In genomic region chr4:36043901-36044300, GRCh38 we compare ENCODE assay signal across 16 cellular contexts.
DNase-seq lines count a peak whose midpoint lies in the region; ATAC-seq, FAIRE-seq and TF ChIP-seq lines count a peak whose summit lies in the region.
"Had no signal": no experiment of that assay in that cellular context is flagged by ENCODE, and none has a peak within 500 bp of the region (broad histone marks: within the 10 kb centered on the region; RNA-seq: fewer than 3 reads in every experiment).

No MANE protein-coding gene starts in this region.

- FAIRE-seq in HepG2 (lab: Jason Lieb, UNC) (no peak), astrocyte (lab: Jason Lieb, UNC) (no peak)
- FAIRE-seq: HTR-8/SVneo, K562 had no signal

- H3K4me1 Mint-ChIP-seq in astrocyte (ENCODE audit: low read depth, unreplicated experiment) = no peaks in the 10 kb centered on the region
- H3K4me1 Mint-ChIP-seq: H9 had no signal

- no peak for TF ChIP-seq POLR2A in HepG2 (IDR thresholded peaks at IDR 0.05; ENCODE audit: insufficient read depth in 1 of 2, low read depth in 2 of 2, low read length in 2 of 2)
- no peak for TF ChIP-seq POLR2A in right lobe of liver (IDR thresholded peaks at IDR 0.05)

- CTCF ChIA-PET in HepG2 (lab: Yijun Ruan, JAX; ENCODE audit: low intra/inter-chr PET ratio, low total read pairs) = no interaction called here

- in situ Hi-C loops in HepG2 (cut with HindIII; ENCODE audit: extremely low pct_ligation_motif_present, low pct_unique_long_range_greater_than_20kb) = no loop called here

- H4K20me1 ChIP-seq in HepG2 (ENCODE audit: insufficient read depth, low read length) (no peaks in the 10 kb centered on the region), astrocyte (ENCODE audit: insufficient read depth, low read length) (no peaks in the 10 kb centered on the region)
- H4K20me1 ChIP-seq: BLaER1 treated with 17β-estradiol and CSF1 and Interleukin-3, amounts not matched to agents 10 nM and 100 nM had no signal

- intact Hi-C loops in HepG2 (cut with micrococcal nuclease; ENCODE audit: unreplicated experiment) = no loop called here
- intact Hi-C loops in right lobe of liver (cut with DNase I) = no loop called here

- no peaks in the 10 kb centered on the region for H3K27me3 Mint-ChIP-seq in astrocyte (ENCODE audit: low read depth, unreplicated experiment)
- H3K27me3 Mint-ChIP-seq: CD4-positive, CD25-positive, alpha-beta regulatory T cell had no signal

- H3K79me2 ChIP-seq in HepG2 (ENCODE audit: insufficient read depth, low read length) = no peaks in the 10 kb centered on the region
- no peaks in the 10 kb centered on the region for H3K79me2 ChIP-seq in astrocyte (ENCODE audit: insufficient read depth, low read length)

- H3K27ac Mint-ChIP-seq in astrocyte (ENCODE audit: unreplicated experiment) = no peak overlapping the region
- H3K27ac Mint-ChIP-seq: CD4-positive, CD25-positive, alpha-beta regulatory T cell; GM23338; H9 had no signal

- H3K4me3 ChIP-seq in HepG2 (replicated peaks in 1 of 3; ENCODE audit: insufficient read depth in 1 of 3, low read depth in 2 of 3, low read length in 3 of 3) (no peak overlapping the region), right lobe of liver (no peak overlapping the region), astrocyte (ENCODE audit: insufficient read depth, low read depth, low read length) (no peak overlapping the region), epithelial cell of esophagus (ENCODE audit: low read length) (no peak overlapping the region)
- H3K4me3 ChIP-seq: BLaER1 treated with 17β-estradiol and CSF1 and Interleukin-3, amounts not matched to agents 10 nM and 100 nM; GM23338; K562 had no signal

- no peaks in the 10 kb centered on the region for H3K4me1 ChIP-seq in HepG2 (ENCODE audit: insufficient read depth, low read length)
- H3K4me1 ChIP-seq in right lobe of liver = peaks cover 0 to 10% (median 0%) of the 10 kb centered on the region in 4 donors
- no peaks in the 10 kb centered on the region for H3K4me1 ChIP-seq in astrocyte (ENCODE audit: insufficient read depth, low read length)

- TF ChIP-seq CTCF in HepG2 (CRISPR knock-in tag; IDR thresholded peaks at IDR 0.05) (no peak), right lobe of liver (IDR thresholded peaks at IDR 0.05) (no peak), astrocyte (IDR thresholded peaks at IDR 0.05; ENCODE audit: insufficient read depth, low read depth, low read length) (no peak), epithelial cell of esophagus (IDR thresholded peaks at IDR 0.05; ENCODE audit: insufficient read depth, low read depth, low read length, missing control alignments) (no peak)

- H2AFZ ChIP-seq in HepG2 (ENCODE audit: low read length) (no peak overlapping the region), astrocyte (ENCODE audit: low read depth, low read length) (no peak overlapping the region)
- H2AFZ ChIP-seq: GM23338 had no signal

- peaks cover 3% of the 10 kb centered on the region for H3K9me3 Mint-ChIP-seq in astrocyte (ENCODE audit: unreplicated experiment)
- H3K9me3 Mint-ChIP-seq: GM23338, H9 had no signal

- H3K27me3 ChIP-seq in HepG2 (ENCODE audit: control insufficient read depth in 1 of 2, insufficient read depth in 2 of 2, low read length in 2 of 2) = no peaks in the 10 kb centered on the region
- H3K27me3 ChIP-seq in right lobe of liver = no peaks in the 10 kb centered on the region
- no peaks in the 10 kb centered on the region for H3K27me3 ChIP-seq in astrocyte (ENCODE audit: insufficient read depth, low read length)
- H3K27me3 ChIP-seq: BLaER1 treated with 17β-estradiol and CSF1 and Interleukin-3, amounts not matched to agents 10 nM and 100 nM had no signal

- WGBS in HepG2 (ENCODE audit: low lambda C conversion rate) = 23% methylated on average over 6 of the region's 6 CpGs
- whole genome bisulfite sequencing in right lobe of liver (ENCODE audit: insufficient coverage, low coverage, low lambda C conversion rate, missing lambda C conversion rate) = 80% methylated on average over 6 of the region's 6 CpGs

- no peaks in the 10 kb centered on the region for H3K36me3 ChIP-seq in HepG2 (replicated peaks in 1 of 2; ENCODE audit: control insufficient read depth in 1 of 2, insufficient read depth in 2 of 2, low read length in 2 of 2)
- no peaks in the 10 kb centered on the region for H3K36me3 ChIP-seq in right lobe of liver
- no peaks in the 10 kb centered on the region for H3K36me3 ChIP-seq in astrocyte (ENCODE audit: insufficient read depth, low read length)

- no peak for TF ChIP-seq EP300 in HepG2 (IDR thresholded peaks at IDR 0.05; ENCODE audit: low read depth in 2 of 2, low read length in 2 of 2)
- TF ChIP-seq EP300 in HepG2 (CRISPR knock-in tag; IDR thresholded peaks at IDR 0.05; ENCODE audit: borderline replicate concordance) = no peak

- H3K4me3 Mint-ChIP-seq in astrocyte (ENCODE audit: unreplicated experiment) = no peak overlapping the region
- H3K4me3 Mint-ChIP-seq: CD4-positive, CD25-positive, alpha-beta regulatory T cell; GM23338; H9 had no signal

- ATAC-seq in HepG2 (no peak), right lobe of liver (no peak), GM19467 (IDR thresholded peaks at IDR 0.05; ENCODE audit: unreplicated experiment) (no peak)
- ATAC-seq: GM23338, K562 had no signal

- POLR2A ChIA-PET in HepG2 (lab: Yijun Ruan, JAX) = no interaction called here

- no peak overlapping the region for H3K27ac ChIP-seq in HepG2 (ENCODE audit: extremely low read length, insufficient read depth, low read length)
- no peak overlapping the region for H3K27ac ChIP-seq in right lobe of liver
- no peak overlapping the region for H3K27ac ChIP-seq in astrocyte (ENCODE audit: low read depth, low read length)
- H3K27ac ChIP-seq: BLaER1 treated with 17β-estradiol and CSF1 and Interleukin-3, amounts not matched to agents 10 nM and 100 nM had no signal

- no peak overlapping the region for H3K9ac ChIP-seq in HepG2 (ENCODE audit: insufficient read depth, low read depth, low read length)
- H3K9ac ChIP-seq in astrocyte (ENCODE audit: low read length) = no peak overlapping the region
- H3K9ac ChIP-seq: BLaER1 treated with 17β-estradiol and CSF1 and Interleukin-3, amounts not matched to agents 10 nM and 100 nM had no signal

- no peak for TF ChIP-seq RAD21 in HepG2 (CRISPR knock-in tag; IDR thresholded peaks at IDR 0.05)

- no TSS peak for BruUV-seq in HepG2 (replicated peaks; lab: Mats Ljungman, UMichigan)

- H3K9me3 ChIP-seq in HepG2 (ENCODE audit: low read length) (peaks cover 9% of the 10 kb centered on the region; the same call in 1 of the 2 replicates), right lobe of liver (no peaks in the 10 kb centered on the region), astrocyte (ENCODE audit: insufficient read depth, low read depth, low read length) (no peaks in the 10 kb centered on the region)

- H3K36me3 Mint-ChIP-seq in astrocyte (ENCODE audit: low read depth, unreplicated experiment) = no peaks in the 10 kb centered on the region
- H3K36me3 Mint-ChIP-seq: CD4-positive, CD25-positive, alpha-beta regulatory T cell had no signal

- no peak for DNase-seq in HepG2 (ENCODE audit: low spot score)
- no peak for DNase-seq in right lobe of liver
- DNase-seq in astrocyte (ENCODE audit: low read depth) = peak; percentile 63
- DNase-seq in epithelial cell of esophagus (ENCODE audit: low read depth) = peak; percentile 33
- DNase-seq in HuH-7.5 (ENCODE audit: low spot score) = no peak
- DNase-seq in middle frontal gyrus (ENCODE audit: extremely low spot score, low spot score) = no peak
- DNase-seq: 8988T; ACHN; CD4-positive, CD25-positive, alpha-beta regulatory T cell; DMS53; H9 had no signal

- H3K4me2 ChIP-seq in HepG2 (ENCODE audit: low read depth, low read length) = no peak overlapping the region
- no peak overlapping the region for H3K4me2 ChIP-seq in astrocyte (ENCODE audit: low read length)
- H3K4me2 ChIP-seq: BLaER1 treated with 17β-estradiol and CSF1 and Interleukin-3, amounts not matched to agents 10 nM and 100 nM; GM23338 had no signal

TF ChIP-seq in HepG2, 621 proteins besides CTCF, POLR2A, EP300 and RAD21:
- TF ChIP-seq HNRNPK (IDR thresholded peaks at IDR 0.05; ENCODE audit: low read depth, low read length, poor library complexity, severe bottlenecking) (peak; percentile 83), ZNF724P (CRISPR knock-in tag; IDR thresholded peaks at IDR 0.05; ENCODE audit: borderline replicate concordance) (no peak), CHD2 (IDR thresholded peaks at IDR 0.05; ENCODE audit: low read depth, low read length) (no peak), MTA1 (CRISPR knock-in tag; IDR thresholded peaks at IDR 0.05; ENCODE audit: borderline replicate concordance) (no peak), ATF3 (CRISPR knock-in tag; IDR thresholded peaks at IDR 0.05) (no peak), TSC22D2 (CRISPR knock-in tag; IDR thresholded peaks at IDR 0.05; ENCODE audit: borderline replicate concordance) (no peak), AGO2 (optimal IDR thresholded peaks at IDR 0.05; ENCODE audit: low read depth, low read length) (no peak)
TF ChIP-seq in HepG2: peak in this region for 1.

Comparison
In these comparisons a context has a peak if more than half of its experiments do, and no peak if none do; other contexts are left out.
1. DNase-seq: peak in astrocyte (single experiment) and epithelial cell of esophagus (single experiment); none in HepG2 (single experiment), right lobe of liver (0 of 3), HuH-7.5 (single experiment) and middle frontal gyrus (single experiment).